9 cellular contexts compared by ENCODE assay signal in genomic region chr7:26375604-26376207, GRCh38.
DNase-seq lines count a peak whose midpoint lies in the region; ATAC-seq, FAIRE-seq and TF ChIP-seq lines count a peak whose summit lies in the region.
"Had no signal": no experiment of that assay in that cellular context is flagged by ENCODE, and none has a peak within 500 bp of the region (broad histone marks: within the 10 kb centered on the region; RNA-seq: fewer than 3 reads in every experiment).

No MANE protein-coding gene starts in this region.

- H3K4ac ChIP-seq in neuronal stem cell (ENCODE audit: low read length): no peak overlapping the region

- peak overlapping the region; percentile 54 to 84 (median 78) for H3K4me3 Mint-ChIP-seq in CD8-positive, alpha-beta memory T cell
- H3K4me3 Mint-ChIP-seq in brain: peak overlapping the region; percentile 86 to 93 (median 90)

- WGBS in neuronal stem cell (ENCODE audit: extremely low coverage in 2 of 2, insufficient read length in 2 of 2, insufficient replicate concordance in 1 of 2), 2 donors: no CpG with 5 or more reads among the region's 23 CpGs

- no peak overlapping the region for H3K14ac ChIP-seq in neuronal stem cell (ENCODE audit: low read length)

- peak overlapping the region; percentile 79 for H3K4me2 ChIP-seq in neuronal stem cell (ENCODE audit: insufficient read depth, low read length, poor library complexity, severe bottlenecking)

- no peaks in the 10 kb centered on the region for H3K36me3 ChIP-seq in CD8-positive, alpha-beta memory T cell (ENCODE audit: insufficient read depth, low read length)
- peaks cover 0 to 11% of the 10 kb centered on the region in 2 donors for H3K36me3 ChIP-seq in neuronal stem cell (replicated peaks in 1 of 2; ENCODE audit: control insufficient read depth in 2 of 2, insufficient read depth in 2 of 2, low read length in 2 of 2)
- H3K36me3 ChIP-seq: adrenal gland had no signal

- peaks cover 11 to 16% (median 13%) of the 10 kb centered on the region in 3 donors for H3K36me3 Mint-ChIP-seq in CD8-positive, alpha-beta memory T cell
- peaks cover 5% of the 10 kb centered on the region for H3K36me3 Mint-ChIP-seq in brain

- no peaks in the 10 kb centered on the region for H3K9me3 ChIP-seq in CD8-positive, alpha-beta memory T cell (ENCODE audit: low read length)
- H3K9me3 ChIP-seq in neuronal stem cell (replicated peaks in 1 of 2; ENCODE audit: control insufficient read depth in 2 of 2, insufficient read depth in 1 of 2, low read depth in 1 of 2, low read length in 2 of 2): no peaks in the 10 kb centered on the region
- H3K9me3 ChIP-seq: adrenal gland had no signal

- no peak for FAIRE-seq in frontal cortex (lab: Jason Lieb, UNC)

- H4K91ac ChIP-seq in neuronal stem cell (ENCODE audit: low read depth, low read length, poor library complexity): no peak overlapping the region

- ATAC-seq in GM19397 (IDR thresholded peaks at IDR 0.05; ENCODE audit: unreplicated experiment) (peak; percentile 29), GM21737 (IDR thresholded peaks at IDR 0.05; ENCODE audit: unreplicated experiment) (no peak)

- H2BK15ac ChIP-seq in neuronal stem cell (ENCODE audit: low read length): no peak overlapping the region

- peaks cover 10% of the 10 kb centered on the region for H3K27me3 ChIP-seq in CD8-positive, alpha-beta memory T cell (ENCODE audit: insufficient read depth, low read length, poor library complexity, severe bottlenecking)
- H3K27me3 ChIP-seq in neuronal stem cell (ENCODE audit: control insufficient read depth in 3 of 3, insufficient read depth in 3 of 3, low read depth in 1 of 3, low read length in 3 of 3): no peaks in the 10 kb centered on the region

- no peak overlapping the region for H2BK12ac ChIP-seq in neuronal stem cell (ENCODE audit: low read length)

- H3K4me1 ChIP-seq in CD8-positive, alpha-beta memory T cell (ENCODE audit: insufficient read depth, low read length): peaks cover 5% of the 10 kb centered on the region
- peaks cover 2 to 14% of the 10 kb centered on the region in 2 donors for H3K4me1 ChIP-seq in neuronal stem cell (ENCODE audit: control insufficient read depth in 2 of 2, insufficient read depth in 1 of 2, low read depth in 1 of 2, low read length in 2 of 2)

- H3K9ac ChIP-seq in neuronal stem cell (ENCODE audit: low read depth, low read length, poor library complexity): no peak overlapping the region

- peak in 1 of 5 donors; percentile 10 for DNase-seq in CD8-positive, alpha-beta memory T cell
- DNase-seq in NAMALWA (ENCODE audit: low spot score) (peak; percentile 78), neuronal stem cell (ENCODE audit: low spot score) (peak; percentile 48), frontal cortex (ENCODE audit: low spot score in 2 of 2) (no peak)
- DNase-seq in effector CD4-positive, alpha-beta T cell: no peak

- H2AFZ ChIP-seq in neuronal stem cell (ENCODE audit: low read length): peak overlapping the region; percentile 97

- no peak for TF ChIP-seq CTCF in brain (conservative IDR thresholded peaks at IDR 0.05)

- H3K79me1 ChIP-seq in neuronal stem cell (ENCODE audit: low read depth, low read length): no peaks in the 10 kb centered on the region

- H3K27me3 Mint-ChIP-seq in CD8-positive, alpha-beta memory T cell: peaks cover 8 to 45% of the 10 kb centered on the region in 2 donors
- H3K27me3 Mint-ChIP-seq in brain: peaks cover 4% of the 10 kb centered on the region

- no peak overlapping the region for H2AK5ac ChIP-seq in neuronal stem cell (ENCODE audit: low read depth, low read length)

- no peak overlapping the region for H3K27ac ChIP-seq in CD8-positive, alpha-beta memory T cell (ENCODE audit: low read depth, low read length)
- H3K27ac ChIP-seq in neuronal stem cell (replicated peaks; ENCODE audit: low read length): peak overlapping the region; percentile 98

- no peak overlapping the region for H4K8ac ChIP-seq in neuronal stem cell (ENCODE audit: low read depth, low read length)

- peak overlapping the region; percentile 86 for H3K18ac ChIP-seq in neuronal stem cell (ENCODE audit: low read length)

- no peak overlapping the region for H3K23ac ChIP-seq in neuronal stem cell (ENCODE audit: low read depth, low read length, poor library complexity)

- H3K4me3 ChIP-seq in CD8-positive, alpha-beta memory T cell (ENCODE audit: low read length): no peak overlapping the region
- peak overlapping the region; percentile 80 to 86 for H3K4me3 ChIP-seq in neuronal stem cell (ENCODE audit: low read length in 2 of 2)

- no peaks in the 10 kb centered on the region for H3K9me3 Mint-ChIP-seq in CD8-positive, alpha-beta memory T cell
- H3K9me3 Mint-ChIP-seq in brain: no peaks in the 10 kb centered on the region

- H2BK120ac ChIP-seq in neuronal stem cell (ENCODE audit: low read depth, low read length): no peak overlapping the region

- peak overlapping the region in 1 of 8 donors; percentile 51 for H3K27ac Mint-ChIP-seq in CD8-positive, alpha-beta memory T cell
- H3K27ac Mint-ChIP-seq in brain: peak overlapping the region; percentile 67 to 95 (median 73)

- CTCF ChIA-PET in CD8-positive, alpha-beta memory T cell (lab: Charles Lee): interaction anchor here (1.1 to 1.8 kb wide), 2 partner anchors 10 to 24 kb away, joined by 3 to 4 read pairs; no protein-coding TSS in a partner anchor

- H3K4me1 Mint-ChIP-seq in CD8-positive, alpha-beta memory T cell: peaks cover 0 to 10% (median 5%) of the 10 kb centered on the region in 3 donors
- H3K4me1 Mint-ChIP-seq in brain: peaks cover 63% of the 10 kb centered on the region

- peak overlapping the region; percentile 100 for H2BK5ac ChIP-seq in neuronal stem cell (ENCODE audit: low read length)

- POLR2A ChIA-PET in CD8-positive, alpha-beta memory T cell (lab: Charles Lee): no interaction called here

Comparison
In these comparisons a context has a peak if more than half of its experiments do, and no peak if none do; other contexts are left out.
1. DNase-seq: peak in NAMALWA (single experiment) and neuronal stem cell (single experiment); none in frontal cortex (0 of 2) and effector CD4-positive, alpha-beta T cell (single experiment).